12 cellular contexts compared by ENCODE assay signal in genomic region chr20:61185841-61186601, GRCh38.
A peak's percentile ranks its signal among the peaks of the same experiment; 100 is the strongest.
DNase-seq lines count a peak whose midpoint lies in the region; ATAC-seq and TF ChIP-seq lines count a peak whose summit lies in the region.
"Had no signal": no experiment of that assay in that cellular context is flagged by ENCODE, and none has a peak within 500 bp of the region (broad histone marks: within the 10 kb centered on the region; RNA-seq: fewer than 3 reads in every experiment).

No MANE protein-coding gene starts in this region.

- peaks cover 27% of the 10 kb centered on the region for H3K27me3 Mint-ChIP-seq in T-helper 17 cell

- peak; percentile 87 for DNase-seq in HFF-Myc (ENCODE audit: extremely low read depth, low read depth)
- DNase-seq in amniotic epithelial cell (ENCODE audit: low read depth), result peak; percentile 98
- DNase-seq in hepatic stellate cell (ENCODE audit: low spot score), result peak; percentile 78
- no peak for DNase-seq in upper lobe of left lung
- DNase-seq in spleen, result no peak
- no peak for DNase-seq in T-helper 17 cell
- DNase-seq: activated CD4-positive, CD25-positive, alpha-beta regulatory T cell treated with anti-CD3 and anti-CD28 coated beads, Interleukin-2, amount 50 U/mL, for 72 hours; NCI-H146; testis had no signal

- H3K36me3 ChIP-seq in upper lobe of left lung (no peaks in the 10 kb centered on the region), spleen (no peaks in the 10 kb centered on the region)

- H3K9me3 ChIP-seq in upper lobe of left lung, result no peaks in the 10 kb centered on the region
- H3K9me3 ChIP-seq in spleen, result no peaks in the 10 kb centered on the region
- H3K9me3 ChIP-seq in T-helper 17 cell (ENCODE audit: control insufficient read depth, low read length, poor library complexity, severe bottlenecking), result no peaks in the 10 kb centered on the region
- H3K9me3 ChIP-seq: testis had no signal

- TF ChIP-seq EP300 in upper lobe of left lung (IDR thresholded peaks at IDR 0.05), result peak in 1 of 4 donors; percentile 20

- no peaks in the 10 kb centered on the region for H3K36me3 Mint-ChIP-seq in T-helper 17 cell (ENCODE audit: low read depth)
- H3K36me3 Mint-ChIP-seq: activated naive CD4-positive, alpha-beta T cell treated with anti-CD3 and anti-CD28 coated beads, Interleukin-2, amount 50 U/mL, for 24 hours had no signal

- H3K27ac ChIP-seq in upper lobe of left lung (no peak overlapping the region), spleen (no peak overlapping the region)
- H3K27ac ChIP-seq: testis had no signal

- H3K27ac Mint-ChIP-seq in T-helper 17 cell, result no peak overlapping the region
- H3K27ac Mint-ChIP-seq: activated naive CD4-positive, alpha-beta T cell treated with anti-CD3 and anti-CD28 coated beads, Interleukin-2, amount 50 U/mL, for 24 hours had no signal

- H3K4me1 ChIP-seq in upper lobe of left lung (peaks cover 2 to 10% (median 7%) of the 10 kb centered on the region in 4 donors), spleen (no peaks in the 10 kb centered on the region)
- H3K4me1 ChIP-seq: testis had no signal

- intact Hi-C loops in spleen (cut with DNase I; ENCODE audit: low total_unique reads), result no loop called here

- H3K4me3 ChIP-seq in HFF-Myc (replicated peaks; ENCODE audit: low read depth, low read length), result no peak overlapping the region
- no peak overlapping the region for H3K4me3 ChIP-seq in upper lobe of left lung
- no peak overlapping the region for H3K4me3 ChIP-seq in spleen
- H3K4me3 ChIP-seq: testis had no signal

- no peaks in the 10 kb centered on the region for H3K4me1 Mint-ChIP-seq in T-helper 17 cell
- H3K4me1 Mint-ChIP-seq: activated naive CD4-positive, alpha-beta T cell treated with anti-CD3 and anti-CD28 coated beads, Interleukin-2, amount 50 U/mL, for 24 hours had no signal

- TF ChIP-seq CTCF in HFF-Myc (IDR thresholded peaks at IDR 0.05; ENCODE audit: low read depth, low read length, missing control alignments), result no peak
- no peak for TF ChIP-seq CTCF in upper lobe of left lung (IDR thresholded peaks at IDR 0.05)
- TF ChIP-seq CTCF in spleen (IDR thresholded peaks at IDR 0.05 in 8 of 11, conservative IDR thresholded peaks at IDR 0.05 in 3 of 11), result no peak

- no peak overlapping the region for H3K4me3 Mint-ChIP-seq in T-helper 17 cell
- H3K4me3 Mint-ChIP-seq: activated naive CD4-positive, alpha-beta T cell treated with anti-CD3 and anti-CD28 coated beads, Interleukin-2, amount 50 U/mL, for 24 hours had no signal

- ATAC-seq in upper lobe of left lung (ENCODE audit: low FRiP score in 2 of 2), result peak; percentile 36 to 80
- no peak for ATAC-seq in T-helper 17 cell
- no peak for ATAC-seq in HG03175 (IDR thresholded peaks at IDR 0.05; ENCODE audit: unreplicated experiment)
- ATAC-seq: Panc1 had no signal

- H3K27me3 ChIP-seq in upper lobe of left lung (no peaks in the 10 kb centered on the region), spleen (replicated peaks in 1 of 7) (peaks cover 0 to 24% (median 0%) of the 10 kb centered on the region in 7 donors)
- H3K27me3 ChIP-seq: testis had no signal

- 35 to 36% methylated on average over 12 of the region's 12 CpGs for WGBS in upper lobe of left lung, 2 donors
- 42 to 51% (median 44%) methylated on average over 12 of the region's 12 CpGs for WGBS in spleen, 5 donors

- TF ChIP-seq POLR2A in upper lobe of left lung (IDR thresholded peaks at IDR 0.05) (no peak), spleen (IDR thresholded peaks at IDR 0.05) (no peak)

Comparison
In these comparisons a context has a peak if more than half of its experiments do, and no peak if none do; other contexts are left out.
1. DNase-seq: peak in HFF-Myc (single experiment), amniotic epithelial cell (single experiment) and hepatic stellate cell (single experiment); none in upper lobe of left lung (0 of 2), spleen (single experiment) and T-helper 17 cell (0 of 3).
2. ATAC-seq: peak in upper lobe of left lung (2 of 2); none in T-helper 17 cell (single experiment) and HG03175 (single experiment).